Comparison of ENCODE assay signal across 23 cellular contexts in the genomic region with DNA sequence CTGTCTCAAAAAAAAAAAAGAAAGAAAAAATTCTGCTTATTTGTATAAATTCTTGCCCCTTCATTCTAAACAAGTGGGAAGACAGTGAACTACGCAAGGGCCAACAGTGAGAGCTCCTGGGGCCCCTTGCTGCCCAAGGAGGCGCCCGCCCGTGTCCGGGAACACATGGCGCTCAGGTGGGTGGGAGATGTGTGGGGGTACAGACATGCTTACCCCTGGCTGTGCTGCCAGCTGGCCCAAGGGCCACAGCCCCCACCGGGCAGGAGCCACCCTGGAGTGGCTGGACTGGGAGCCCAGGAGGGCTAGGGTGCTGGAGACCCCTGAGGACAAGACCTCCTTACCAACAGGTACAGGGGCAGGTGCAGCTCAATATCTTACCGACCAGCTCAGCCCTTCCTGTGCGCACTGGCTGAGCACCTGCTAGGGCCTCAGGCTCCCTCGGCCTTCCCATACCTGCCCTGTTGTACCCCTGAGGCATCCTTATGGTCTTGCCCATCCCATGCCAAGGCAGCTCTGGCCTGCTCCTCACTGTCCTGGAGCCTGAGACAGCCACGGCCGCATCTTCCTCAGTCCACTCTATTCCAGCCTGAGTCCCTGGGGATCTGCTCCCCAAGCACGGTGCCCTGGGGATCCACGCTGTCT.
"Had no signal": no experiment of that assay in that cellular context is flagged by ENCODE, and none has a peak within 500 bp of the region (broad histone marks: within the 10 kb centered on the region; RNA-seq: fewer than 3 reads in every experiment).

No MANE protein-coding gene starts in this region.

- H3K27ac ChIP-seq: prostate gland, right atrium auricular region, testis, tibial artery had no signal

- H3K27me3 ChIP-seq: right atrium auricular region, testis, tibial artery had no signal

- H3K36me3 ChIP-seq: prostate gland, right atrium auricular region had no signal

- H3K9me3 Mint-ChIP-seq: effector memory CD8-positive, alpha-beta T cell; mesothelial cell of epicardium; naive B cell; natural killer cell treated with Interleukin-12 subunit alpha and Interleukin-12 subunit beta and Interleukin-15 and Interleukin-18, amount 100 ng/mL, for 72 hours; stimulated activated effector memory CD8-positive, alpha-beta T cell treated with anti-CD3 and anti-CD28 coated beads, Interleukin-12 subunit alpha, Interleukin-12 subunit beta, amount 100 ng/mL, for 72 hours; type B pancreatic cell had no signal

- H3K36me3 Mint-ChIP-seq: natural killer cell treated with Interleukin-12 subunit alpha and Interleukin-12 subunit beta and Interleukin-15 and Interleukin-18, amount 100 ng/mL, for 72 hours had no signal

- ATAC-seq: effector memory CD8-positive, alpha-beta T cell; left lobe of liver; mucosa of descending colon; natural killer cell treated with Interleukin-12 subunit alpha and Interleukin-12 subunit beta and Interleukin-15 and Interleukin-18, amount 100 ng/mL, for 72 hours; sciatic nerve; stimulated activated effector memory CD8-positive, alpha-beta T cell treated with anti-CD3 and anti-CD28 coated beads, Interleukin-12 subunit alpha, Interleukin-12 subunit beta, amount 100 ng/mL, for 72 hours; stimulated activated naive CD8-positive, alpha-beta T cell treated with anti-CD3 and anti-CD28 coated beads, Interleukin-15, Interleukin-2, amounts not matched to agents 100 U/mL and 50 U/mL, for 24 hours had no signal

- H3K4me3 Mint-ChIP-seq: effector memory CD8-positive, alpha-beta T cell; mesothelial cell of epicardium; naive B cell; natural killer cell treated with Interleukin-12 subunit alpha and Interleukin-12 subunit beta and Interleukin-15 and Interleukin-18, amount 100 ng/mL, for 72 hours; stimulated activated effector memory CD8-positive, alpha-beta T cell treated with anti-CD3 and anti-CD28 coated beads, Interleukin-12 subunit alpha, Interleukin-12 subunit beta, amount 100 ng/mL, for 72 hours; type B pancreatic cell had no signal

- H3K9me3 ChIP-seq: mucosa of descending colon, prostate gland, right atrium auricular region, testis, tibial artery had no signal

- DNase-seq: cortex of kidney; effector memory CD8-positive, alpha-beta T cell; hypothalamus; mesenchymal stem cell; naive B cell; nucleus accumbens; stimulated activated CD4-positive, alpha-beta T cell treated with anti-CD3 and anti-CD28 coated beads, Interleukin-2, amount 100 ng/mL, for 24 hours; stimulated activated CD4-positive, alpha-beta T cell treated with anti-CD3 and anti-CD28 coated beads, Interleukin-4, amount 100 ng/mL, for 24 hours; stimulated activated naive CD8-positive, alpha-beta T cell treated with anti-CD3 and anti-CD28 coated beads, Interleukin-15, Interleukin-2, amounts not matched to agents 100 U/mL and 50 U/mL, for 24 hours; substantia nigra; testis; tibial artery had no signal

- H3K4me2 ChIP-seq: smooth muscle cell had no signal

- H3K27ac Mint-ChIP-seq: effector memory CD8-positive, alpha-beta T cell; mesothelial cell of epicardium; naive B cell; natural killer cell treated with Interleukin-12 subunit alpha and Interleukin-12 subunit beta and Interleukin-15 and Interleukin-18, amount 100 ng/mL, for 72 hours; stimulated activated effector memory CD8-positive, alpha-beta T cell treated with anti-CD3 and anti-CD28 coated beads, Interleukin-12 subunit alpha, Interleukin-12 subunit beta, amount 100 ng/mL, for 72 hours; type B pancreatic cell had no signal

- H3K4me1 ChIP-seq: right atrium auricular region, testis had no signal

- H3K27me3 Mint-ChIP-seq: effector memory CD8-positive, alpha-beta T cell; naive B cell; natural killer cell treated with Interleukin-12 subunit alpha and Interleukin-12 subunit beta and Interleukin-15 and Interleukin-18, amount 100 ng/mL, for 72 hours; type B pancreatic cell had no signal

- H3K4me3 ChIP-seq: lung, mucosa of descending colon, prostate gland, right atrium auricular region, smooth muscle cell, testis, tibial artery had no signal

- H3K4me1 Mint-ChIP-seq: stimulated activated effector memory CD8-positive, alpha-beta T cell treated with anti-CD3 and anti-CD28 coated beads, Interleukin-12 subunit alpha, Interleukin-12 subunit beta, amount 100 ng/mL, for 72 hours had no signal
